19 cellular contexts compared by ENCODE assay signal in genomic region chr4:69843932-69844331, GRCh38.
DNase-seq lines count a peak whose midpoint lies in the region; ATAC-seq and TF ChIP-seq lines count a peak whose summit lies in the region.
"Had no signal": no experiment of that assay in that cellular context is flagged by ENCODE, and none has a peak within 500 bp of the region (broad histone marks: within the 10 kb centered on the region; RNA-seq: fewer than 3 reads in every experiment).

No MANE protein-coding gene starts in this region.

- no peak overlapping the region for H3K27ac Mint-ChIP-seq in stimulated activated effector memory CD8-positive, alpha-beta T cell treated with anti-CD3 and anti-CD28 coated beads, Interleukin-12 subunit alpha, Interleukin-12 subunit beta, amount 100 ng/mL, for 72 hours
- H3K27ac Mint-ChIP-seq: activated CD4-positive, alpha-beta memory T cell treated with anti-CD3 and anti-CD28 coated beads, Interleukin-2, amount 10 ng/mL, durations not matched to agents 7 days and 5 days; activated T-cell treated with anti-CD3 and anti-CD28 coated beads, Interleukin-2, amount 50 U/mL, for 24 hours; T-helper 1 cell treated with Interleukin-12 subunit alpha and Interleukin-12 subunit beta and Interleukin-4 antibody, amounts not matched to agents 30 μg/mL and 1 μg/mL, for 36 hours had no signal

- DNase-seq in fibroblast of pulmonary artery (ENCODE audit: low read depth) (peak; percentile 13), nucleus accumbens (lab: John Stamatoyannopoulos, UW) (no peak), pons (ENCODE audit: low spot score) (no peak)
- DNase-seq in stimulated activated effector memory CD8-positive, alpha-beta T cell treated with anti-CD3 and anti-CD28 coated beads, Interleukin-12 subunit alpha, Interleukin-12 subunit beta, amount 100 ng/mL, for 72 hours (ENCODE audit: low spot score in 2 of 2) = no peak
- DNase-seq: activated CD4-positive, alpha-beta memory T cell treated with anti-CD3 and anti-CD28 coated beads, Interleukin-2, amount 10 ng/mL, durations not matched to agents 7 days and 5 days; activated naive CD4-positive, alpha-beta T cell treated with anti-CD3 and anti-CD28 coated beads, Interleukin-2, amount 50 U/mL, for 16 hours; activated T-cell treated with anti-CD3 and anti-CD28 coated beads, Interleukin-2, amount 50 U/mL, for 24 hours; AML-193; kidney; mammary epithelial cell; NCI-H1092 treated with DMSO at 0.1 percent for 48 hours; NCI-H69; posterior cingulate gyrus; Right ventricle myocardium superior; stimulated activated CD4-positive, alpha-beta T cell treated with anti-CD3 and anti-CD28 coated beads, Interleukin-2, amount 100 ng/mL, for 48 hours had no signal

- no peaks in the 10 kb centered on the region for H3K36me3 Mint-ChIP-seq in stimulated activated effector memory CD8-positive, alpha-beta T cell treated with anti-CD3 and anti-CD28 coated beads, Interleukin-12 subunit alpha, Interleukin-12 subunit beta, amount 100 ng/mL, for 72 hours

- no peaks in the 10 kb centered on the region for H3K4me1 Mint-ChIP-seq in stimulated activated effector memory CD8-positive, alpha-beta T cell treated with anti-CD3 and anti-CD28 coated beads, Interleukin-12 subunit alpha, Interleukin-12 subunit beta, amount 100 ng/mL, for 72 hours
- H3K4me1 Mint-ChIP-seq: activated CD4-positive, alpha-beta memory T cell treated with anti-CD3 and anti-CD28 coated beads, Interleukin-2, amount 10 ng/mL, durations not matched to agents 7 days and 5 days had no signal

- ATAC-seq in GM18907 (IDR thresholded peaks at IDR 0.05; ENCODE audit: unreplicated experiment) (peak; percentile 78), GM19468 (IDR thresholded peaks at IDR 0.05; ENCODE audit: extremely low read depth, unreplicated experiment) (peak; percentile 88), HG02981 (IDR thresholded peaks at IDR 0.05; ENCODE audit: unreplicated experiment) (peak; percentile 76)
- no peak for ATAC-seq in stimulated activated effector memory CD8-positive, alpha-beta T cell treated with anti-CD3 and anti-CD28 coated beads, Interleukin-12 subunit alpha, Interleukin-12 subunit beta, amount 100 ng/mL, for 72 hours

- no peak overlapping the region for H3K4me3 ChIP-seq in fibroblast of pulmonary artery (replicated peaks; ENCODE audit: low read depth, low read length)

- no peak overlapping the region for H3K4me3 Mint-ChIP-seq in stimulated activated effector memory CD8-positive, alpha-beta T cell treated with anti-CD3 and anti-CD28 coated beads, Interleukin-12 subunit alpha, Interleukin-12 subunit beta, amount 100 ng/mL, for 72 hours
- H3K4me3 Mint-ChIP-seq: activated CD4-positive, alpha-beta memory T cell treated with anti-CD3 and anti-CD28 coated beads, Interleukin-2, amount 10 ng/mL, durations not matched to agents 7 days and 5 days; activated T-cell treated with anti-CD3 and anti-CD28 coated beads, Interleukin-2, amount 50 U/mL, for 24 hours; T-helper 1 cell treated with Interleukin-12 subunit alpha and Interleukin-12 subunit beta and Interleukin-4 antibody, amounts not matched to agents 30 μg/mL and 1 μg/mL, for 36 hours had no signal

- peaks cover 4% of the 10 kb centered on the region for H3K9me3 Mint-ChIP-seq in stimulated activated effector memory CD8-positive, alpha-beta T cell treated with anti-CD3 and anti-CD28 coated beads, Interleukin-12 subunit alpha, Interleukin-12 subunit beta, amount 100 ng/mL, for 72 hours
- H3K9me3 Mint-ChIP-seq: activated CD4-positive, alpha-beta memory T cell treated with anti-CD3 and anti-CD28 coated beads, Interleukin-2, amount 10 ng/mL, durations not matched to agents 7 days and 5 days; activated T-cell treated with anti-CD3 and anti-CD28 coated beads, Interleukin-2, amount 50 U/mL, for 24 hours; T-helper 1 cell treated with Interleukin-12 subunit alpha and Interleukin-12 subunit beta and Interleukin-4 antibody, amounts not matched to agents 30 μg/mL and 1 μg/mL, for 36 hours had no signal

- TF ChIP-seq CTCF in fibroblast of pulmonary artery (IDR thresholded peaks at IDR 0.05; ENCODE audit: low read length, missing control alignments) = no peak
